17 cellular contexts compared by ENCODE assay signal in the genomic region with DNA sequence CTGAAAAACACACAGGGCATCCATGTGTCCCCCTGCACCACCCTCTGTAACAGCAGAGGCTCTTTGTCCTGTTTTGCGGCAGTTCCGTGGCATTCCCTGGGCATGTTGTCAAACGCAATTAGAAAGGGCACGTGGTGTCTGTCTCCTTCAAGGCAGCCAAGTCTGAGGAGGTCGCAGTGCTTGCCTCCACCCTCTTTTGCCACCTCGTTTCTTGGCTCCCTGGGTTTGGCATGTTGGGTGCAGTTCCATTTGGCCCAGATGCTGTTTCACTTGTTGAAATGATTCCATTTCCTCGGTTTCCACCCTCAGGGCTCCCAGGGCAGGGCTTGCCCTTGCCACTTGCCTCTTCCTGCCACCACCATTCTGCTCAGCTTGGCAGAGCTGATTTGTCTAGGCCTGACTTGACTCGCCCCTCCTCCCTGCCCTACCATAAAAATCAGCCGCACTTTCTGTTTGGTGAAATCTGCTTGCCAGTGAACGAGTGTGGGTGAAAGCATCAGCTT. TPM values are rescaled to one million over a fixed set of nuclear protein-coding genes. Genes with fewer than 3 reads are reported as not detected.
DNase-seq lines count a peak whose midpoint lies in the region; ATAC-seq and TF ChIP-seq lines count a peak whose summit lies in the region.
"Had no signal": no experiment of that assay in that cellular context is flagged by ENCODE, and none has a peak within 500 bp of the region (broad histone marks: within the 10 kb centered on the region; RNA-seq: fewer than 3 reads in every experiment).

No MANE protein-coding gene starts in this region.

- H2BK12ac ChIP-seq in trophoblast cell (ENCODE audit: low read length), result no peak overlapping the region

- peak overlapping the region in 1 of 4 donors; percentile 5 for H3K4me3 ChIP-seq in esophagus squamous epithelium
- H3K4me3 ChIP-seq in trophoblast cell (ENCODE audit: low read depth, low read length), result no peak overlapping the region
- H3K4me3 ChIP-seq: right atrium auricular region, tibial artery had no signal

- H3K4me1 ChIP-seq in esophagus squamous epithelium (peaks cover 0 to 20% (median 3%) of the 10 kb centered on the region in 3 donors), trophoblast cell (ENCODE audit: control insufficient read depth in 1 of 2, insufficient read depth in 2 of 2, low read length in 2 of 2) (no peaks in the 10 kb centered on the region)
- H3K4me1 ChIP-seq: right atrium auricular region, tibial artery had no signal

- no peaks in the 10 kb centered on the region for H3K36me3 Mint-ChIP-seq in activated CD4-positive, alpha-beta T cell treated with anti-CD3 and anti-CD28 coated beads, Interleukin-2, amount 10 ng/mL, durations not matched to agents 24 days and 14 days (ENCODE audit: low read depth)
- H3K36me3 Mint-ChIP-seq in stimulated activated effector memory CD8-positive, alpha-beta T cell treated with anti-CD3 and anti-CD28 coated beads, Interleukin-12 subunit alpha, Interleukin-12 subunit beta, amount 100 ng/mL, for 72 hours, result no peaks in the 10 kb centered on the region

- H3K9me3 Mint-ChIP-seq in activated CD4-positive, alpha-beta T cell treated with anti-CD3 and anti-CD28 coated beads, Interleukin-2, amount 10 ng/mL, durations not matched to agents 24 days and 14 days, result peaks cover 10% of the 10 kb centered on the region
- no peaks in the 10 kb centered on the region for H3K9me3 Mint-ChIP-seq in stimulated activated effector memory CD8-positive, alpha-beta T cell treated with anti-CD3 and anti-CD28 coated beads, Interleukin-12 subunit alpha, Interleukin-12 subunit beta, amount 100 ng/mL, for 72 hours

- no peak for TF ChIP-seq CTCF in esophagus squamous epithelium (IDR thresholded peaks at IDR 0.05)

- H3K4me2 ChIP-seq in trophoblast cell (ENCODE audit: low read length), result no peak overlapping the region

- H4K91ac ChIP-seq in trophoblast cell (ENCODE audit: low read depth, low read length), result no peak overlapping the region

- no peaks in the 10 kb centered on the region for H3K79me2 ChIP-seq in trophoblast cell (ENCODE audit: control insufficient read depth, insufficient read depth, low read length, poor library complexity)

- H3K9me3 ChIP-seq in esophagus squamous epithelium, result no peaks in the 10 kb centered on the region
- peaks cover 2% of the 10 kb centered on the region for H3K9me3 ChIP-seq in trophoblast cell (ENCODE audit: insufficient read depth, low read depth, low read length)
- H3K9me3 ChIP-seq: right atrium auricular region, tibial artery had no signal

- no peak for TF ChIP-seq POLR2A in esophagus squamous epithelium (IDR thresholded peaks at IDR 0.05)

- peaks cover 2% of the 10 kb centered on the region for H3K27me3 Mint-ChIP-seq in activated CD4-positive, alpha-beta T cell treated with anti-CD3 and anti-CD28 coated beads, Interleukin-2, amount 10 ng/mL, durations not matched to agents 24 days and 14 days

- no peak overlapping the region for H3K27ac Mint-ChIP-seq in activated CD4-positive, alpha-beta T cell treated with anti-CD3 and anti-CD28 coated beads, Interleukin-2, amount 10 ng/mL, durations not matched to agents 24 days and 14 days
- peak overlapping the region; percentile 75 for H3K27ac Mint-ChIP-seq in stimulated activated effector memory CD8-positive, alpha-beta T cell treated with anti-CD3 and anti-CD28 coated beads, Interleukin-12 subunit alpha, Interleukin-12 subunit beta, amount 100 ng/mL, for 72 hours
- H3K27ac Mint-ChIP-seq: activated T-helper 1 cell treated with anti-CD3 and anti-CD28 coated beads, Interleukin-12 subunit alpha, Interleukin-12 subunit beta, Interleukin-2, Interleukin-4 antibody, amounts not matched to agents 30 ng/mL and 10 ng/mL and 1 ng/mL, durations not matched to agents 14 hours and 24 hours and 36 hours had no signal

- H4K12ac ChIP-seq in trophoblast cell (ENCODE audit: low read depth, low read length), result no peak overlapping the region

- H3K18ac ChIP-seq in trophoblast cell (ENCODE audit: low read length), result no peak overlapping the region

- H3K4me3 Mint-ChIP-seq in activated CD4-positive, alpha-beta T cell treated with anti-CD3 and anti-CD28 coated beads, Interleukin-2, amount 10 ng/mL, durations not matched to agents 24 days and 14 days, result no peak overlapping the region
- peak overlapping the region; percentile 46 for H3K4me3 Mint-ChIP-seq in stimulated activated effector memory CD8-positive, alpha-beta T cell treated with anti-CD3 and anti-CD28 coated beads, Interleukin-12 subunit alpha, Interleukin-12 subunit beta, amount 100 ng/mL, for 72 hours
- H3K4me3 Mint-ChIP-seq: activated T-helper 1 cell treated with anti-CD3 and anti-CD28 coated beads, Interleukin-12 subunit alpha, Interleukin-12 subunit beta, Interleukin-2, Interleukin-4 antibody, amounts not matched to agents 30 ng/mL and 10 ng/mL and 1 ng/mL, durations not matched to agents 14 hours and 24 hours and 36 hours had no signal

- 37 to 44% methylated on average over 8 to 10 of the region's 10 CpGs for WGBS in esophagus squamous epithelium, 2 donors
- no CpG with 5 or more reads among the region's 10 CpGs for WGBS in trophoblast cell (ENCODE audit: extremely low coverage, insufficient coverage, insufficient read length)

- intact Hi-C loops in activated CD4-positive, alpha-beta T cell treated with anti-CD3 and anti-CD28 coated beads, Interleukin-2, amount 10 ng/mL, durations not matched to agents 24 days and 14 days (cut with micrococcal nuclease), result no loop called here
- intact Hi-C loops in esophagus squamous epithelium (cut with DNase I), result no loop called here

- DNase-seq in activated CD4-positive, alpha-beta T cell treated with anti-CD3 and anti-CD28 coated beads, Interleukin-2, amount 50 U/mL, for 1 hour, result peak; percentile 26
- DNase-seq in activated CD4-positive, alpha-beta T cell treated with anti-CD3 and anti-CD28 coated beads, Interleukin-2, amount 10 ng/mL, durations not matched to agents 24 days and 14 days, result no peak
- peak; percentile 28 for DNase-seq in activated effector memory CD4-positive, alpha-beta T cell treated with Interleukin-2 at 50 U/mL for 16 hours
- no peak for DNase-seq in esophagus squamous epithelium (lab: John Stamatoyannopoulos, UW)
- DNase-seq in stimulated activated effector memory CD8-positive, alpha-beta T cell treated with anti-CD3 and anti-CD28 coated beads, Interleukin-12 subunit alpha, Interleukin-12 subunit beta, amount 100 ng/mL, for 72 hours (ENCODE audit: low spot score in 2 of 2), result no peak
- DNase-seq in NCI-H187 treated with DMSO at 0.1 percent for 48 hours (lab: John Stamatoyannopoulos, UW), result no peak
- no peak for DNase-seq in trophoblast cell
- DNase-seq: mesenchymal stem cell, NCI-H146, PC-3, tibial artery had no signal

- H3K79me1 ChIP-seq in trophoblast cell (ENCODE audit: low read length), result no peaks in the 10 kb centered on the region

- peak overlapping the region; percentile 52 to 84 (median 70) for H3K27ac ChIP-seq in esophagus squamous epithelium
- H3K27ac ChIP-seq in trophoblast cell (ENCODE audit: low read depth, low read length), result no peak overlapping the region
- H3K27ac ChIP-seq: right atrium auricular region, tibial artery had no signal

- no peak overlapping the region for H3K4ac ChIP-seq in trophoblast cell (ENCODE audit: low read depth, low read length)

- peaks cover 6% of the 10 kb centered on the region for H3K4me1 Mint-ChIP-seq in activated CD4-positive, alpha-beta T cell treated with anti-CD3 and anti-CD28 coated beads, Interleukin-2, amount 10 ng/mL, durations not matched to agents 24 days and 14 days
- peaks cover 27% of the 10 kb centered on the region for H3K4me1 Mint-ChIP-seq in stimulated activated effector memory CD8-positive, alpha-beta T cell treated with anti-CD3 and anti-CD28 coated beads, Interleukin-12 subunit alpha, Interleukin-12 subunit beta, amount 100 ng/mL, for 72 hours

- ATAC-seq in stimulated activated effector memory CD8-positive, alpha-beta T cell treated with anti-CD3 and anti-CD28 coated beads, Interleukin-12 subunit alpha, Interleukin-12 subunit beta, amount 100 ng/mL, for 72 hours, result peak; percentile 87
- no peak for ATAC-seq in HG02588 (IDR thresholded peaks at IDR 0.05; ENCODE audit: unreplicated experiment)
- ATAC-seq: PC-3 had no signal

- no peak overlapping the region for H3K14ac ChIP-seq in trophoblast cell (ENCODE audit: low read length)

- H3K9ac ChIP-seq in trophoblast cell (ENCODE audit: low read length), result no peak overlapping the region

- H2AFZ ChIP-seq in trophoblast cell (ENCODE audit: insufficient read depth, low read length, poor library complexity), result no peak overlapping the region

- H4K8ac ChIP-seq in trophoblast cell (ENCODE audit: low read depth, low read length), result no peak overlapping the region

- H3K27me3 ChIP-seq in esophagus squamous epithelium, result no peaks in the 10 kb centered on the region
- no peaks in the 10 kb centered on the region for H3K27me3 ChIP-seq in trophoblast cell (ENCODE audit: insufficient read depth, low read length)
- H3K27me3 ChIP-seq: right atrium auricular region, tibial artery had no signal

- H3K23ac ChIP-seq in trophoblast cell (ENCODE audit: low read length), result no peak overlapping the region

- no peak overlapping the region for H2AK5ac ChIP-seq in trophoblast cell (ENCODE audit: low read length)

- no peak overlapping the region for H2BK120ac ChIP-seq in trophoblast cell (ENCODE audit: insufficient read depth, low read length, poor library complexity)

- H2BK5ac ChIP-seq in trophoblast cell (ENCODE audit: low read depth, low read length, poor library complexity), result no peak overlapping the region

- H3K36me3 ChIP-seq in esophagus squamous epithelium, result no peaks in the 10 kb centered on the region
- H3K36me3 ChIP-seq in trophoblast cell (ENCODE audit: control insufficient read depth in 1 of 2, insufficient read depth in 2 of 2, low read length in 2 of 2), result no peaks in the 10 kb centered on the region
- H3K36me3 ChIP-seq: right atrium auricular region, tibial artery had no signal

RNA-seq across cellular contexts. Expression of a gene that starts 12.4 kb away (rescaled TPM):
- total RNA-seq in activated CD4-positive, alpha-beta T cell treated with anti-CD3 and anti-CD28 coated beads, Interleukin-2, amount 10 ng/mL, durations not matched to agents 24 days and 14 days, result 3.2 and 4.4 TPM in 2 replicates
- 10 to 100 TPM in 2 of 4 donors, 1 to 10 TPM in 2; 1.9 to 57.2 (median 8.5) TPM for total RNA-seq in esophagus squamous epithelium
- not detected in 2 replicates for polyA plus RNA-seq in trophoblast cell (2013)
- total RNA-seq: right atrium auricular region had no signal
- polyA plus RNA-seq: AG04450, neural cell had no signal

RNA-seq across cellular contexts. Expression of a gene that starts 45.4 kb away (rescaled TPM):
- total RNA-seq in activated CD4-positive, alpha-beta T cell treated with anti-CD3 and anti-CD28 coated beads, Interleukin-2, amount 10 ng/mL, durations not matched to agents 24 days and 14 days, result not detected in 2 replicates
- 1 to 10 TPM in 1 of 4 donors, not detected in 3; 1.4 TPM for total RNA-seq in esophagus squamous epithelium
- polyA plus RNA-seq in trophoblast cell (2013), result 0.24 and 0.33 TPM in 2 replicates
- total RNA-seq: activated T-helper 1 cell treated with anti-CD3 and anti-CD28 coated beads, Interleukin-12 subunit alpha, Interleukin-12 subunit beta, Interleukin-2, Interleukin-4 antibody, amounts not matched to agents 30 ng/mL and 10 ng/mL and 1 ng/mL, durations not matched to agents 14 hours and 24 hours and 36 hours; fibroblast of villous mesenchyme had no signal

Comparison
In these comparisons a context has a peak if more than half of its experiments do, and no peak if none do; other contexts are left out.
1. DNase-seq: peak in activated CD4-positive, alpha-beta T cell treated with anti-CD3 and anti-CD28 coated beads, Interleukin-2, amount 50 U/mL, for 1 hour (single experiment) and activated effector memory CD4-positive, alpha-beta T cell treated with Interleukin-2 at 50 U/mL for 16 hours (single experiment); none in activated CD4-positive, alpha-beta T cell treated with anti-CD3 and anti-CD28 coated beads, Interleukin-2, amount 10 ng/mL, durations not matched to agents 24 days and 14 days (single experiment), esophagus squamous epithelium (single experiment), stimulated activated effector memory CD8-positive, alpha-beta T cell treated with anti-CD3 and anti-CD28 coated beads, Interleukin-12 subunit alpha, Interleukin-12 subunit beta, amount 100 ng/mL, for 72 hours (0 of 2), NCI-H187 treated with DMSO at 0.1 percent for 48 hours (single experiment) and trophoblast cell (0 of 2).